In genomic region chr6:134519456-134519855, GRCh38 we compare ENCODE assay signal across 8 cellular contexts.
A peak's percentile ranks its signal among the peaks of the same experiment; 100 is the strongest.
DNase-seq lines count a peak whose midpoint lies in the region; ATAC-seq lines count a peak whose summit lies in the region.

No MANE protein-coding gene starts in this region.

- no peak overlapping the region for H3K27ac ChIP-seq in neuronal stem cell (replicated peaks; ENCODE audit: low read length)

- DNase-seq in MV-4-11 (lab: John Stamatoyannopoulos, UW) (peak; percentile 31), neuronal stem cell (ENCODE audit: low spot score) (no peak), NCI-H69 (lab: John Stamatoyannopoulos, UW) (no peak), NCI-H82 treated with DMSO at 0.1 percent for 48 hours (lab: John Stamatoyannopoulos, UW; ENCODE audit: unreplicated experiment) (no peak), NCI-H146 (lab: John Stamatoyannopoulos, UW) (no peak), NCI-H524 (lab: John Stamatoyannopoulos, UW) (no peak)

- no peak overlapping the region for H4K8ac ChIP-seq in neuronal stem cell (ENCODE audit: low read depth, low read length)

- H3K4me2 ChIP-seq in neuronal stem cell (ENCODE audit: insufficient read depth, low read length, poor library complexity, severe bottlenecking), result no peak overlapping the region

- H3K14ac ChIP-seq in neuronal stem cell (ENCODE audit: low read length), result no peak overlapping the region

- H2AFZ ChIP-seq in neuronal stem cell (ENCODE audit: low read length), result peak overlapping the region; percentile 77

- no peaks in the 10 kb centered on the region for H3K27me3 ChIP-seq in neuronal stem cell (ENCODE audit: control insufficient read depth in 3 of 3, insufficient read depth in 3 of 3, low read depth in 1 of 3, low read length in 3 of 3)

- peak; percentile 57 for ATAC-seq in GM19043 (IDR thresholded peaks at IDR 0.05; ENCODE audit: low read depth, unreplicated experiment)

- peak overlapping the region; percentile 73 for H3K4me3 Mint-ChIP-seq in activated naive CD4-positive, alpha-beta T cell treated with anti-CD3 and anti-CD28 coated beads, Interleukin-2, amount 50 U/mL, for 24 hours

- peaks cover 56% of the 10 kb centered on the region for H3K4me1 Mint-ChIP-seq in activated naive CD4-positive, alpha-beta T cell treated with anti-CD3 and anti-CD28 coated beads, Interleukin-2, amount 50 U/mL, for 24 hours

- H3K4me1 ChIP-seq in neuronal stem cell (ENCODE audit: control insufficient read depth in 2 of 2, insufficient read depth in 1 of 2, low read depth in 1 of 2, low read length in 2 of 2), result peaks cover 3 to 10% of the 10 kb centered on the region in 2 donors

- H3K4me3 ChIP-seq in neuronal stem cell (ENCODE audit: low read length in 2 of 2), result no peak overlapping the region

- no peak overlapping the region for H3K9ac ChIP-seq in neuronal stem cell (ENCODE audit: low read depth, low read length, poor library complexity)

- no peaks in the 10 kb centered on the region for H3K36me3 ChIP-seq in neuronal stem cell (replicated peaks in 1 of 2; ENCODE audit: control insufficient read depth in 2 of 2, insufficient read depth in 2 of 2, low read length in 2 of 2)

- H4K91ac ChIP-seq in neuronal stem cell (ENCODE audit: low read depth, low read length, poor library complexity), result no peak overlapping the region

- H3K4ac ChIP-seq in neuronal stem cell (ENCODE audit: low read length), result no peak overlapping the region

- H2BK15ac ChIP-seq in neuronal stem cell (ENCODE audit: low read length), result no peak overlapping the region

- no peak overlapping the region for H2BK120ac ChIP-seq in neuronal stem cell (ENCODE audit: low read depth, low read length)

- WGBS in neuronal stem cell (ENCODE audit: extremely low coverage in 2 of 2, insufficient read length in 2 of 2, insufficient replicate concordance in 1 of 2), 2 donors, result no CpG with 5 or more reads among the region's 4 CpGs

- H2BK12ac ChIP-seq in neuronal stem cell (ENCODE audit: low read length), result no peak overlapping the region

- H3K27me3 Mint-ChIP-seq in activated naive CD4-positive, alpha-beta T cell treated with anti-CD3 and anti-CD28 coated beads, Interleukin-2, amount 50 U/mL, for 24 hours, result no peaks in the 10 kb centered on the region

- no peaks in the 10 kb centered on the region for H3K9me3 Mint-ChIP-seq in activated naive CD4-positive, alpha-beta T cell treated with anti-CD3 and anti-CD28 coated beads, Interleukin-2, amount 50 U/mL, for 24 hours

- no peak overlapping the region for H2AK5ac ChIP-seq in neuronal stem cell (ENCODE audit: low read depth, low read length)

- no peaks in the 10 kb centered on the region for H3K79me1 ChIP-seq in neuronal stem cell (ENCODE audit: low read depth, low read length)

- H3K9me3 ChIP-seq in neuronal stem cell (replicated peaks in 1 of 2; ENCODE audit: control insufficient read depth in 2 of 2, insufficient read depth in 1 of 2, low read depth in 1 of 2, low read length in 2 of 2), result no peaks in the 10 kb centered on the region

- no peak overlapping the region for H3K23ac ChIP-seq in neuronal stem cell (ENCODE audit: low read depth, low read length, poor library complexity)

- H3K27ac Mint-ChIP-seq in activated naive CD4-positive, alpha-beta T cell treated with anti-CD3 and anti-CD28 coated beads, Interleukin-2, amount 50 U/mL, for 24 hours, result peak overlapping the region; percentile 79

- no peak overlapping the region for H3K18ac ChIP-seq in neuronal stem cell (ENCODE audit: low read length)

- no peak overlapping the region for H2BK5ac ChIP-seq in neuronal stem cell (ENCODE audit: low read length)

- H3K36me3 Mint-ChIP-seq in activated naive CD4-positive, alpha-beta T cell treated with anti-CD3 and anti-CD28 coated beads, Interleukin-2, amount 50 U/mL, for 24 hours, result no peaks in the 10 kb centered on the region
